ENCODE assay signal across 27 cellular contexts in genomic region chr6:355809-356208, GRCh38. TPM values are rescaled to one million over a fixed set of nuclear protein-coding genes. Genes with fewer than 3 reads are reported as not detected.
DNase-seq lines count a peak whose midpoint lies in the region; ATAC-seq and TF ChIP-seq lines count a peak whose summit lies in the region.
"Had no signal": no experiment of that assay in that cellular context is flagged by ENCODE, and none has a peak within 500 bp of the region (broad histone marks: within the 10 kb centered on the region; RNA-seq: fewer than 3 reads in every experiment).

No MANE protein-coding gene starts in this region.

- H3K79me2 ChIP-seq in OCI-LY7 (ENCODE audit: insufficient read depth, low read depth, low read length): no peaks in the 10 kb centered on the region
- H3K79me2 ChIP-seq: parathyroid adenoma had no signal

- ATAC-seq in GM21717 (IDR thresholded peaks at IDR 0.05; ENCODE audit: unreplicated experiment): peak; percentile 20
- no peak for ATAC-seq in memory B cell (ENCODE audit: low read depth)
- ATAC-seq: heart right ventricle; naive thymus-derived CD4-positive, alpha-beta T cell; stimulated activated effector memory CD8-positive, alpha-beta T cell treated with anti-CD3 and anti-CD28 coated beads, Interleukin-12 subunit alpha, Interleukin-12 subunit beta, amount 100 ng/mL, for 72 hours had no signal

- peak overlapping the region; percentile 66 for H3K4me2 ChIP-seq in OCI-LY7 (ENCODE audit: low read length)

- peaks cover 6% of the 10 kb centered on the region for H3K36me3 Mint-ChIP-seq in memory B cell
- H3K36me3 Mint-ChIP-seq in activated T-helper 2 cell treated with anti-CD3 and anti-CD28 coated beads, Interferon-gamma antibody, Interleukin-2, Interleukin-4, amounts not matched to agents 10 μg/mL and 5 μg/mL and 100 μg/mL, durations not matched to agents 14 hours and 24 hours and 36 hours (ENCODE audit: low read depth): no peaks in the 10 kb centered on the region

- H3K27ac Mint-ChIP-seq in memory B cell: peak overlapping the region; percentile 96
- H3K27ac Mint-ChIP-seq in activated T-helper 2 cell treated with anti-CD3 and anti-CD28 coated beads, Interferon-gamma antibody, Interleukin-2, Interleukin-4, amounts not matched to agents 10 μg/mL and 5 μg/mL and 100 μg/mL, durations not matched to agents 14 hours and 24 hours and 36 hours: no peak overlapping the region
- H3K27ac Mint-ChIP-seq: naive thymus-derived CD4-positive, alpha-beta T cell; stimulated activated effector memory CD8-positive, alpha-beta T cell treated with anti-CD3 and anti-CD28 coated beads, Interleukin-12 subunit alpha, Interleukin-12 subunit beta, amount 100 ng/mL, for 72 hours had no signal

- no peaks in the 10 kb centered on the region for H4K20me1 ChIP-seq in OCI-LY7 (ENCODE audit: insufficient read depth, low read length)

- no TSS peak for BruUV-seq in OCI-LY7 (replicated peaks; lab: Mats Ljungman, UMichigan)

- no peaks in the 10 kb centered on the region for H3K9me3 ChIP-seq in OCI-LY7 (ENCODE audit: low read length)
- H3K9me3 ChIP-seq: heart right ventricle, Peyer's patch, testis had no signal

- H3K4me1 ChIP-seq in OCI-LY7 (ENCODE audit: insufficient read depth, low read length, poor library complexity, severe bottlenecking): peaks cover 99% of the 10 kb centered on the region
- H3K4me1 ChIP-seq: parathyroid adenoma, testis had no signal

- peaks cover 42% of the 10 kb centered on the region for H3K4me1 Mint-ChIP-seq in memory B cell
- H3K4me1 Mint-ChIP-seq in activated T-helper 2 cell treated with anti-CD3 and anti-CD28 coated beads, Interferon-gamma antibody, Interleukin-2, Interleukin-4, amounts not matched to agents 10 μg/mL and 5 μg/mL and 100 μg/mL, durations not matched to agents 14 hours and 24 hours and 36 hours (ENCODE audit: low read depth): peaks cover 10% of the 10 kb centered on the region

- no peak overlapping the region for H3K4me3 ChIP-seq in OCI-LY7 (ENCODE audit: low read depth, low read length, poor library complexity, severe bottlenecking)
- H3K4me3 ChIP-seq: dorsolateral prefrontal cortex, heart right ventricle, Peyer's patch, testis had no signal

- POLR2A ChIA-PET in OCI-LY7 (lab: Charles Lee): interaction anchor here (0.7 to 8.4 kb wide), 32 partner anchors 7 to 171 kb away, joined by 3 to 77 read pairs (median 6); partner anchors contain the start of genes DUSP22 and IRF4

- peak overlapping the region; percentile 0 for H3K4me3 Mint-ChIP-seq in memory B cell
- no peak overlapping the region for H3K4me3 Mint-ChIP-seq in activated T-helper 2 cell treated with anti-CD3 and anti-CD28 coated beads, Interferon-gamma antibody, Interleukin-2, Interleukin-4, amounts not matched to agents 10 μg/mL and 5 μg/mL and 100 μg/mL, durations not matched to agents 14 hours and 24 hours and 36 hours (ENCODE audit: low read depth)
- H3K4me3 Mint-ChIP-seq: CD14-positive monocyte; naive thymus-derived CD4-positive, alpha-beta T cell; stimulated activated effector memory CD8-positive, alpha-beta T cell treated with anti-CD3 and anti-CD28 coated beads, Interleukin-12 subunit alpha, Interleukin-12 subunit beta, amount 100 ng/mL, for 72 hours had no signal

- intact Hi-C loops in OCI-LY7 (cut with micrococcal nuclease; ENCODE audit: unreplicated experiment): no loop called here
- intact Hi-C loops in activated T-helper 2 cell treated with anti-CD3 and anti-CD28 coated beads, Interferon-gamma antibody, Interleukin-2, Interleukin-4, amounts not matched to agents 10 μg/mL and 5 μg/mL and 100 μg/mL, durations not matched to agents 14 hours and 24 hours and 36 hours (cut with micrococcal nuclease): no loop called here

- DNase-seq in ELF-1 (ENCODE audit: low read depth, low spot score): peak; percentile 73
- peak; percentile 76 for DNase-seq in OCI-LY7 (ENCODE audit: low spot score)
- no peak for DNase-seq in memory B cell (ENCODE audit: low spot score in 2 of 2)
- no peak for DNase-seq in activated T-helper 2 cell treated with anti-CD3 and anti-CD28 coated beads, Interferon-gamma antibody, Interleukin-2, Interleukin-4, amounts not matched to agents 10 μg/mL and 5 μg/mL and 100 μg/mL, durations not matched to agents 14 hours and 24 hours and 36 hours (ENCODE audit: low spot score)
- DNase-seq in NK-92 treated with Interleukin-12 subunit alpha and Interleukin-12 subunit beta, amount 100 ng/mL, for 24 hours (lab: John Stamatoyannopoulos, UW): no peak
- DNase-seq in iPS-NIHi7 (ENCODE audit: extremely low spot score): no peak
- DNase-seq in activated effector memory CD4-positive, alpha-beta T cell treated with anti-CD3 and anti-CD28 coated beads, Interleukin-2, amount 50 U/mL, for 16 hours: no peak
- DNase-seq: activated CD4-positive, alpha-beta T cell treated with anti-CD3 and anti-CD28 coated beads, Interleukin-2, amount 50 U/mL, for 48 hours; activated naive CD4-positive, alpha-beta T cell; anterior cingulate cortex; caudate nucleus; DMS 273 treated with DMSO at 0.1 percent for 48 hours; heart right ventricle; KBM-7; naive thymus-derived CD4-positive, alpha-beta T cell; NCI-H1694; NCI-H774; Peyer's patch; T-helper 2 cell; testis; WERI-Rb-1 had no signal

- no peak for TF ChIP-seq CTCF in OCI-LY7 (conservative IDR thresholded peaks at IDR 0.05; ENCODE audit: low read length)

- H2AFZ ChIP-seq in OCI-LY7 (ENCODE audit: low read length): peak overlapping the region; percentile 4; the same call in 1 of the 2 replicates
- H2AFZ ChIP-seq: parathyroid adenoma had no signal

- no peaks in the 10 kb centered on the region for H3K9me3 Mint-ChIP-seq in memory B cell
- no peaks in the 10 kb centered on the region for H3K9me3 Mint-ChIP-seq in activated T-helper 2 cell treated with anti-CD3 and anti-CD28 coated beads, Interferon-gamma antibody, Interleukin-2, Interleukin-4, amounts not matched to agents 10 μg/mL and 5 μg/mL and 100 μg/mL, durations not matched to agents 14 hours and 24 hours and 36 hours
- H3K9me3 Mint-ChIP-seq: stimulated activated effector memory CD8-positive, alpha-beta T cell treated with anti-CD3 and anti-CD28 coated beads, Interleukin-12 subunit alpha, Interleukin-12 subunit beta, amount 100 ng/mL, for 72 hours had no signal

- CTCF ChIA-PET in OCI-LY7 (lab: Charles Lee; ENCODE audit: unreplicated experiment): interaction anchor here (0.9 to 1.7 kb wide), 4 partner anchors 9 to 138 kb away, joined by 3 to 5 read pairs (median 4); no protein-coding TSS in a partner anchor

- H3K9me2 ChIP-seq in OCI-LY7 (ENCODE audit: insufficient read depth, low read length): no peaks in the 10 kb centered on the region

- H3K36me3 ChIP-seq in OCI-LY7 (ENCODE audit: insufficient read depth, low read length): no peaks in the 10 kb centered on the region; the same call in 1 of the 2 replicates
- H3K36me3 ChIP-seq: WERI-Rb-1 had no signal

- no peaks in the 10 kb centered on the region for H3K27me3 Mint-ChIP-seq in memory B cell
- no peaks in the 10 kb centered on the region for H3K27me3 Mint-ChIP-seq in activated T-helper 2 cell treated with anti-CD3 and anti-CD28 coated beads, Interferon-gamma antibody, Interleukin-2, Interleukin-4, amounts not matched to agents 10 μg/mL and 5 μg/mL and 100 μg/mL, durations not matched to agents 14 hours and 24 hours and 36 hours (ENCODE audit: low read depth)
- H3K27me3 Mint-ChIP-seq: naive thymus-derived CD4-positive, alpha-beta T cell had no signal

- H3K27ac ChIP-seq in OCI-LY7 (ENCODE audit: low read depth, low read length, poor library complexity, severe bottlenecking): peak overlapping the region; percentile 86
- H3K27ac ChIP-seq: dorsolateral prefrontal cortex, heart right ventricle, parathyroid adenoma, testis, WERI-Rb-1 had no signal

RNA-seq across cellular contexts. Expression of gene IRF4, which starts 35.7 kb away (rescaled TPM):
- 143 and 189 TPM in 2 replicates for total RNA-seq in OCI-LY7 (2014; rRNA removed; shearing (Covaris generic))
- total RNA-seq in OCI-LY7 (2022): 281 and 291 TPM in 2 replicates
- 1,053 and 1,062 TPM in 2 replicates for total RNA-seq in activated T-helper 2 cell treated with anti-CD3 and anti-CD28 coated beads, Interferon-gamma antibody, Interleukin-2, Interleukin-4, amounts not matched to agents 10 μg/mL and 5 μg/mL and 100 μg/mL, durations not matched to agents 14 hours and 24 hours and 36 hours
- total RNA-seq: G401 had no signal

Comparison
In these comparisons a context has a peak if more than half of its experiments do, and no peak if none do; other contexts are left out.
1. DNase-seq: peak in ELF-1 (single experiment) and OCI-LY7 (single experiment); none in memory B cell (0 of 2), activated T-helper 2 cell treated with anti-CD3 and anti-CD28 coated beads, Interferon-gamma antibody, Interleukin-2, Interleukin-4, amounts not matched to agents 10 μg/mL and 5 μg/mL and 100 μg/mL, durations not matched to agents 14 hours and 24 hours and 36 hours (single experiment), NK-92 treated with Interleukin-12 subunit alpha and Interleukin-12 subunit beta, amount 100 ng/mL, for 24 hours (single experiment), iPS-NIHi7 (single experiment) and activated effector memory CD4-positive, alpha-beta T cell treated with anti-CD3 and anti-CD28 coated beads, Interleukin-2, amount 50 U/mL, for 16 hours (single experiment).